Comparison of ENCODE assay signal across 8 cellular contexts in genomic region chr20:59515013-59515905, GRCh38.
DNase-seq lines count a peak whose midpoint lies in the region; ATAC-seq, FAIRE-seq and TF ChIP-seq lines count a peak whose summit lies in the region.

No MANE protein-coding gene starts in this region.

- TF ChIP-seq POLR2A in A549 (IDR thresholded peaks at IDR 0.05; ENCODE audit: low read length), result no peak

- H3K4me3 ChIP-seq in A549, result no peak overlapping the region

- peak; percentile 61 to 62 for TF ChIP-seq RAD21 in A549 (conservative IDR thresholded peaks at IDR 0.05 in 1 of 2, IDR thresholded peaks at IDR 0.05 in 1 of 2)

- POLR2A ChIA-PET in A549 (lab: Yijun Ruan, JAX), result no interaction called here

- peak; percentile 93 to 97 for ATAC-seq in A549
- no peak for ATAC-seq in HG02678 (IDR thresholded peaks at IDR 0.05; ENCODE audit: unreplicated experiment)
- no peak for ATAC-seq in HG02870 (IDR thresholded peaks at IDR 0.05; ENCODE audit: unreplicated experiment)

- H3K27ac ChIP-seq in A549, result no peak overlapping the region

- no peaks in the 10 kb centered on the region for H3K9me3 ChIP-seq in A549

- peak; percentile 68 to 88 for DNase-seq in A549 (ENCODE audit: low read depth in 1 of 2, low spot score in 1 of 2)
- DNase-seq in NCI-H2227 treated with DMSO at 0.1 percent for 48 hours (lab: John Stamatoyannopoulos, UW), result peak; percentile 70
- peak; percentile 82 to 88 for DNase-seq in T47D (ENCODE audit: low read depth in 1 of 2, low spot score in 1 of 2)
- DNase-seq in iPS-NIHi7 (ENCODE audit: extremely low spot score), result peak; percentile 88
- peak; percentile 16 for DNase-seq in stimulated activated CD4-positive, alpha-beta T cell treated with anti-CD3 and anti-CD28 coated beads, Interleukin-4, amount 100 ng/mL, for 1 hour

- TF ChIP-seq CTCF in A549 (IDR thresholded peaks at IDR 0.05) (peak; percentile 70), GM12874 (IDR thresholded peaks at IDR 0.05; ENCODE audit: insufficient read depth, low read depth, low read length) (peak; percentile 56)

- WGBS in A549 (ENCODE audit: missing lambda C conversion rate), result 16% methylated on average over 32 of the region's 32 CpGs

- no peak overlapping the region for H3K4me2 ChIP-seq in A549

- no peak for FAIRE-seq in A549 (lab: Jason Lieb, UNC)

- no peak for TF ChIP-seq EP300 in A549 (IDR thresholded peaks at IDR 0.05)

- CTCF ChIA-PET in A549 (lab: Yijun Ruan, JAX), result interaction anchor here (0.7 to 8.3 kb wide), 11 partner anchors 8 to 367 kb away, joined by 3 to 86 read pairs (median 4); no protein-coding TSS in a partner anchor

- no peaks in the 10 kb centered on the region for H3K4me1 ChIP-seq in A549

- in situ Hi-C loops in T47D (cut with HindIII; ENCODE audit: low pct_unique_long_range_greater_than_20kb, low sequenced_read_pairs), result no loop called here

TF ChIP-seq in A549, 52 proteins besides CTCF, POLR2A, EP300 and RAD21:
- TF ChIP-seq ELK1 (IDR thresholded peaks at IDR 0.05; ENCODE audit: low read depth, low read length) (no peak), SMC3 (IDR thresholded peaks at IDR 0.05) (peak; percentile 51)

Comparison
In these comparisons a context has a peak if more than half of its experiments do, and no peak if none do; other contexts are left out.
1. ATAC-seq: peak in A549 (2 of 2); none in HG02678 (single experiment) and HG02870 (single experiment).
2. DNase-seq: peak in every context shown above with its lines; median percentile 88 in iPS-NIHi7; 85 in T47D; 78 in A549; 70 in NCI-H2227 treated with DMSO at 0.1 percent for 48 hours; 16 in stimulated activated CD4-positive, alpha-beta T cell treated with anti-CD3 and anti-CD28 coated beads, Interleukin-4, amount 100 ng/mL, for 1 hour.